8 cellular contexts compared by ENCODE assay signal in the genomic region with DNA sequence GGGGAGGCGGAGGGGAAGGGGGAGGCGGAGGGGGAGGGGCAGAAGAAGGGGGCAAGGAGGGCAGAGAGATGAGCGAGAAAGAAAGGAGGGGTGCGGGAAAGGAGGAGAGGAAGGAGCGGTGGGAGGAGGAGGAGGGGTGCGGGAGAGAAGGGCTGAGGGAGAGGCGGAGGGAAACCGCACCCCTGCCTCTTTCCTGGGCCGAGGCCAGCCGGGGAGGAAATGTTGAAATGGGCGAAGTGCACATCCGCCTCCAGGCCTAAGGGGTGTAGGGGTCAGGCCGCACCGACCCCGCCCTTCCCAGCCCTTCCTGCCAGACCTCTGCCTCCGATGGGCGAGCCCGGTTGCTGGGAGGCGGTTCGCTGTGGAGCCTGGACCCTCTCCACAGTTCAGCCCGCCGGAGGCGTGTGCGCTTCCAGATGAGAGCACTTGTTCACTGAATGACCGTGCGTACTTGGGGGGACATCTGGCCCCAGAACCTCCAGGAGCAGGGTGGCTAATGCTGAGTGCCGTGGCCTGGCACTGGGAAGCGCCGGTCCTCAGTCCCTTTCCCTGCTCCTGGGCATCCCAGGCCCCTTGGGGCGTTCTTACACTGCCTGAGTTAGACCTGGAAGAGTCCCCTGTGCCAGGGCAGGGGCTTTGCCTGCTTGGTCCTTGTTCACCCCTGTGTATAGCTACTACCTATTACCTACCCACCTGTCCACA.
DNase-seq lines count a peak whose midpoint lies in the region; ATAC-seq, FAIRE-seq and TF ChIP-seq lines count a peak whose summit lies in the region.

No MANE protein-coding gene starts in this region.

- peak; percentile 30 for ATAC-seq in GM21367 (IDR thresholded peaks at IDR 0.05; ENCODE audit: unreplicated experiment)

- intact Hi-C loops in sigmoid colon (cut with DNase I) = loop anchor here (1.0 to 5.0 kb wide), 3 partner anchors 20 to 224 kb away; a partner anchor contains a TSS

- H3K36me3 ChIP-seq in SJCRH30 (no peaks in the 10 kb centered on the region), iPS DF 6.9 (ENCODE audit: control insufficient read depth, insufficient read depth, low read length) (no peaks in the 10 kb centered on the region), sigmoid colon (no peaks in the 10 kb centered on the region)

- no peak for TF ChIP-seq POLR2A in sigmoid colon (IDR thresholded peaks at IDR 0.05)

- in situ Hi-C loops in astrocyte of the cerebellum (cut with HindIII; ENCODE audit: low sequenced_read_pairs) = no loop called here

- H3K4me1 ChIP-seq in SJCRH30 = peaks cover 13% of the 10 kb centered on the region
- H3K4me1 ChIP-seq in iPS DF 6.9 (ENCODE audit: control insufficient read depth, insufficient read depth, low read length) = peaks cover 2% of the 10 kb centered on the region; the same call in 1 of the 2 replicates
- H3K4me1 ChIP-seq in sigmoid colon = peaks cover 0 to 28% (median 22%) of the 10 kb centered on the region in 4 donors

- no peak for TF ChIP-seq CTCF in astrocyte of the cerebellum (IDR thresholded peaks at IDR 0.05; ENCODE audit: low read depth, low read length, missing control alignments)
- TF ChIP-seq CTCF in sigmoid colon (IDR thresholded peaks at IDR 0.05) = no peak
- TF ChIP-seq CTCF in D721Med (IDR thresholded peaks at IDR 0.05; ENCODE audit: insufficient read depth, missing control alignments) = no peak

- no peak for FAIRE-seq in D721Med (lab: Jason Lieb, UNC)

- no CpG with 5 or more reads among the region's 30 CpGs for WGBS in iPS DF 6.9 (ENCODE audit: insufficient coverage, insufficient read length)
- WGBS in sigmoid colon, 2 donors = 2 to 8% methylated on average over 30 of the region's 30 CpGs

- TF ChIP-seq EP300 in sigmoid colon (IDR thresholded peaks at IDR 0.05) = no peak

- H3K27ac ChIP-seq in SJCRH30 (no peak overlapping the region), iPS DF 6.9 (ENCODE audit: low read length) (no peak overlapping the region), sigmoid colon (peak overlapping the region; percentile 84 to 98 (median 93))

- H3K9me3 ChIP-seq in SJCRH30 (replicated peaks) (no peaks in the 10 kb centered on the region), iPS DF 6.9 (ENCODE audit: control insufficient read depth, insufficient read depth, low read length) (no peaks in the 10 kb centered on the region), sigmoid colon (peaks cover 0 to under 1% (median 0%) of the 10 kb centered on the region in 4 donors)

- DNase-seq in DMS79 treated with DMSO at 0.1 percent for 48 hours (lab: John Stamatoyannopoulos, UW) (peak; percentile 48), HUDEP-2 (lab: John Stamatoyannopoulos, UW; ENCODE audit: unreplicated experiment in 76 of 76) (peak; percentile 43 to 96 (median 90)), SJCRH30 (peak; percentile 46 to 64), astrocyte of the cerebellum (ENCODE audit: low read depth) (no peak), iPS DF 6.9 (ENCODE audit: low read depth, low spot score) (no peak), sigmoid colon (peak; percentile 95), D721Med (ENCODE audit: insufficient read length, low spot score) (no peak)

- H3K27me3 ChIP-seq in SJCRH30 = peaks cover 4% of the 10 kb centered on the region; the same call in 1 of the 2 replicates
- no peaks in the 10 kb centered on the region for H3K27me3 ChIP-seq in iPS DF 6.9 (ENCODE audit: control insufficient read depth, insufficient read depth, low read length)
- no peaks in the 10 kb centered on the region for H3K27me3 ChIP-seq in sigmoid colon

- peak overlapping the region; percentile 57 for H3K4me3 ChIP-seq in SJCRH30
- H3K4me3 ChIP-seq in astrocyte of the cerebellum (ENCODE audit: low read depth, low read length) = peak overlapping the region; percentile 26
- peak overlapping the region; percentile 66; the same call in 1 of the 2 replicates for H3K4me3 ChIP-seq in iPS DF 6.9 (ENCODE audit: low read length)
- H3K4me3 ChIP-seq in sigmoid colon = peak overlapping the region; percentile 47 to 70 (median 64)

Comparison
In these comparisons a context has a peak if more than half of its experiments do, and no peak if none do; other contexts are left out.
1. DNase-seq: peak in DMS79 treated with DMSO at 0.1 percent for 48 hours (single experiment), HUDEP-2 (76 of 76), SJCRH30 (2 of 2) and sigmoid colon (single experiment); none in astrocyte of the cerebellum (single experiment), iPS DF 6.9 (single experiment) and D721Med (single experiment).
2. H3K27ac ChIP-seq: peak in sigmoid colon (4 of 4); none in SJCRH30 (single experiment) and iPS DF 6.9 (single experiment).
3. Peak in every context shown above with its lines, with median percentiles within 50 percentile points of each other: H3K4me3 ChIP-seq.